In genomic region chr11:108574675-108575074, GRCh38 we compare ENCODE assay signal across 2 cellular contexts.
TF ChIP-seq lines count a peak whose summit lies in the region.

No MANE protein-coding gene starts in this region.

TF ChIP-seq in GM23338, 12 proteins besides CTCF, POLR2A, EP300 and RAD21:
- no peak for TF ChIP-seq NANOG (IDR thresholded peaks at IDR 0.05; ENCODE audit: borderline replicate concordance)
- no peak for TF ChIP-seq EZH2 (IDR thresholded peaks at IDR 0.05; ENCODE audit: low read depth, unreplicated experiment)
- no peak for TF ChIP-seq STAT1 (IDR thresholded peaks at IDR 0.05; ENCODE audit: unreplicated experiment)
- TF ChIP-seq ZNF331 (CRISPR knock-in tag; IDR thresholded peaks at IDR 0.05; ENCODE audit: low read depth), result no peak
- no peak for TF ChIP-seq REST (IDR thresholded peaks at IDR 0.05; ENCODE audit: unreplicated experiment)
TF ChIP-seq in GM23338: peak in this region for 0.

TF ChIP-seq in K562, 482 proteins besides CTCF, POLR2A, EP300 and RAD21:
- TF ChIP-seq COPS2 (conservative IDR thresholded peaks at IDR 0.05), result no peak
- TF ChIP-seq RBM25 (IDR thresholded peaks at IDR 0.05; ENCODE audit: low read depth, low read length, severe bottlenecking), result peak; percentile 92
- 0 out of 2 replicates have a peak, but pooled peaks have one; percentile 49 for TF ChIP-seq ADNP (tag; IDR thresholded peaks at IDR 0.05)
- no peak for TF ChIP-seq KDM2B (CRISPR knock-in tag; IDR thresholded peaks at IDR 0.05)
